29 cellular contexts compared by ENCODE assay signal in genomic region chr15:91950054-91950453, GRCh38.
DNase-seq lines count a peak whose midpoint lies in the region; ATAC-seq, FAIRE-seq and TF ChIP-seq lines count a peak whose summit lies in the region.
"Had no signal": no experiment of that assay in that cellular context is flagged by ENCODE, and none has a peak within 500 bp of the region (broad histone marks: within the 10 kb centered on the region; RNA-seq: fewer than 3 reads in every experiment).

No MANE protein-coding gene starts in this region.

- peak overlapping the region in 1 of 2 experiments; percentile 4; a peak in 1 of 5 replicates for H3K4me3 Mint-ChIP-seq in H9
- no peak overlapping the region for H3K4me3 Mint-ChIP-seq in activated CD4-positive, alpha-beta memory T cell treated with anti-CD3 and anti-CD28 coated beads for 36 hours
- H3K4me3 Mint-ChIP-seq: activated naive CD8-positive, alpha-beta T cell had no signal

- H4K20me1 ChIP-seq in H9 (ENCODE audit: control insufficient read depth, insufficient read depth, insufficient read length), result no peaks in the 10 kb centered on the region

- no peak for TF ChIP-seq CTCF in H9 (conservative IDR thresholded peaks at IDR 0.05)
- no peak for TF ChIP-seq CTCF in RWPE2 (IDR thresholded peaks at IDR 0.05; ENCODE audit: poor library complexity, severe bottlenecking)
- TF ChIP-seq CTCF in suprapubic skin (IDR thresholded peaks at IDR 0.05), result no peak
- no peak for TF ChIP-seq CTCF in right atrium auricular region (IDR thresholded peaks at IDR 0.05)

- no peak overlapping the region for H3K18ac ChIP-seq in H9 (ENCODE audit: insufficient read length, low read depth, low read length)

- no CpG with 5 or more reads among the region's 4 CpGs for WGBS in H9 (ENCODE audit: extremely low coverage, insufficient read length, low lambda C conversion rate)
- WGBS in esophagus, 2 donors, result 49 to 61% methylated on average over 2 to 4 of the region's 4 CpGs
- 59% methylated on average over 4 of the region's 4 CpGs for WGBS in suprapubic skin

- H3K4me3 ChIP-seq in RWPE2 (ENCODE audit: severe bottlenecking), result no peak overlapping the region
- no peak overlapping the region for H3K4me3 ChIP-seq in esophagus (ENCODE audit: low read depth in 1 of 2, low read length in 2 of 2)
- H3K4me3 ChIP-seq in suprapubic skin, result no peak overlapping the region
- H3K4me3 ChIP-seq in right atrium auricular region, result no peak overlapping the region
- H3K4me3 ChIP-seq: cardiac muscle cell, coronary artery, GM23248, smooth muscle cell, transverse colon had no signal

- CTCF ChIA-PET in activated CD4-positive, alpha-beta memory T cell treated with anti-CD3 and anti-CD28 coated beads for 36 hours (lab: Charles Lee), result interaction anchor here (1.2 kb wide), 1 partner anchor 101 kb away, joined by 3 read pairs; no protein-coding TSS in a partner anchor

- no peak overlapping the region for H4K8ac ChIP-seq in H9 (replicated peaks; ENCODE audit: insufficient read length, low read depth, low read length)

- no peaks in the 10 kb centered on the region; the same call in 1 of the 2 replicates for H3K79me2 ChIP-seq in H9 (ENCODE audit: insufficient read depth, low read length)

- H3K36me3 ChIP-seq in RWPE2 (ENCODE audit: low read depth), result no peaks in the 10 kb centered on the region
- no peaks in the 10 kb centered on the region for H3K36me3 ChIP-seq in esophagus (ENCODE audit: control insufficient read depth in 2 of 2, insufficient read depth in 2 of 2, low read length in 1 of 2)
- no peaks in the 10 kb centered on the region for H3K36me3 ChIP-seq in suprapubic skin
- H3K36me3 ChIP-seq in right atrium auricular region, result no peaks in the 10 kb centered on the region
- H3K36me3 ChIP-seq: cardiac muscle cell, transverse colon had no signal

- peaks cover 58 to 67% of the 10 kb centered on the region in 2 experiments for H3K4me1 Mint-ChIP-seq in H9
- H3K4me1 Mint-ChIP-seq in activated CD4-positive, alpha-beta memory T cell treated with anti-CD3 and anti-CD28 coated beads for 36 hours (ENCODE audit: low read depth), result peaks cover 69% of the 10 kb centered on the region

- no peak for FAIRE-seq in RCC 7860 (lab: Jason Lieb, UNC)
- FAIRE-seq: islet of Langerhans had no signal

- no peaks in the 10 kb centered on the region for H3K27me3 ChIP-seq in H9 (ENCODE audit: insufficient read depth, low read length)
- H3K27me3 ChIP-seq in RWPE2 (ENCODE audit: insufficient read depth, poor library complexity, severe bottlenecking), result no peaks in the 10 kb centered on the region
- no peaks in the 10 kb centered on the region for H3K27me3 ChIP-seq in esophagus (ENCODE audit: control insufficient read depth in 1 of 2, insufficient read depth in 2 of 2, low read length in 2 of 2)
- no peaks in the 10 kb centered on the region for H3K27me3 ChIP-seq in suprapubic skin
- no peaks in the 10 kb centered on the region for H3K27me3 ChIP-seq in right atrium auricular region
- H3K27me3 ChIP-seq: cardiac muscle cell, transverse colon had no signal

- H3K9ac ChIP-seq in H9 (ENCODE audit: extremely low read depth, insufficient read length, low read length), result no peak overlapping the region
- H3K9ac ChIP-seq: GM23248 had no signal

- no peak overlapping the region for H3K4ac ChIP-seq in H9 (ENCODE audit: low read depth, low read length)

- H3K27ac Mint-ChIP-seq in H9, result peak overlapping the region in 2 of 3 experiments; percentile 46 to 96; a peak in 4 of 7 replicates
- no peak overlapping the region for H3K27ac Mint-ChIP-seq in activated CD4-positive, alpha-beta memory T cell treated with anti-CD3 and anti-CD28 coated beads for 36 hours
- H3K27ac Mint-ChIP-seq: activated naive CD8-positive, alpha-beta T cell had no signal

- no peak for TF ChIP-seq POLR2A in suprapubic skin (IDR thresholded peaks at IDR 0.05)

- H3K27me3 Mint-ChIP-seq in H9 (ENCODE audit: low read depth), result no peaks in the 10 kb centered on the region
- H3K27me3 Mint-ChIP-seq in activated CD4-positive, alpha-beta memory T cell treated with anti-CD3 and anti-CD28 coated beads for 36 hours, result no peaks in the 10 kb centered on the region
- H3K27me3 Mint-ChIP-seq: activated naive CD8-positive, alpha-beta T cell; CD4-positive, alpha-beta memory T cell; effector memory CD8-positive, alpha-beta T cell had no signal

- H3K9me3 ChIP-seq in H9 (ENCODE audit: control insufficient read depth, low read depth, low read length) (no peaks in the 10 kb centered on the region), RWPE2 (ENCODE audit: severe bottlenecking) (no peaks in the 10 kb centered on the region), esophagus (ENCODE audit: control insufficient read depth in 2 of 2, insufficient read depth in 1 of 2, low read depth in 1 of 2, low read length in 1 of 2) (no peaks in the 10 kb centered on the region), suprapubic skin (no peaks in the 10 kb centered on the region), right atrium auricular region (no peaks in the 10 kb centered on the region)
- H3K9me3 ChIP-seq: transverse colon had no signal

- peaks cover 3% of the 10 kb centered on the region for H3K79me1 ChIP-seq in H9 (ENCODE audit: insufficient read depth, low read depth, low read length, poor library complexity, severe bottlenecking)

- intact Hi-C loops in activated CD4-positive, alpha-beta memory T cell treated with anti-CD3 and anti-CD28 coated beads for 36 hours (cut with micrococcal nuclease), result no loop called here

- H3K23ac ChIP-seq in H9 (ENCODE audit: insufficient read length, low read depth, low read length), result no peak overlapping the region

- H3K9me3 Mint-ChIP-seq in H9, result no peaks in the 10 kb centered on the region
- no peaks in the 10 kb centered on the region for H3K9me3 Mint-ChIP-seq in activated CD4-positive, alpha-beta memory T cell treated with anti-CD3 and anti-CD28 coated beads for 36 hours
- H3K9me3 Mint-ChIP-seq: effector memory CD8-positive, alpha-beta T cell; naive thymus-derived CD4-positive, alpha-beta T cell had no signal

- no peak for ATAC-seq in RWPE2 (ENCODE audit: low read depth)
- ATAC-seq: effector memory CD8-positive, alpha-beta T cell; left ventricle myocardium superior had no signal

- H3T11ph ChIP-seq in H9 (ENCODE audit: low read length), result no peak overlapping the region

- no peak overlapping the region for H2AFZ ChIP-seq in H9 (ENCODE audit: low read length)
- H2AFZ ChIP-seq: GM23248 had no signal

- no peak overlapping the region for H2AK5ac ChIP-seq in H9 (ENCODE audit: insufficient read length, low read length)

- no peak overlapping the region for H2BK120ac ChIP-seq in H9 (ENCODE audit: low read depth, low read length, poor library complexity, severe bottlenecking)

- H3K36me3 Mint-ChIP-seq in H9 (ENCODE audit: insufficient read depth in 1 of 3, low read depth in 3 of 3), result peaks cover 1 to 4% (median 3%) of the 10 kb centered on the region in 3 experiments; a peak in 3 of 7 replicates
- no peaks in the 10 kb centered on the region for H3K36me3 Mint-ChIP-seq in activated CD4-positive, alpha-beta memory T cell treated with anti-CD3 and anti-CD28 coated beads for 36 hours
- H3K36me3 Mint-ChIP-seq: CD4-positive, alpha-beta memory T cell had no signal

- H4K91ac ChIP-seq in H9 (ENCODE audit: insufficient read length, low read depth, low read length), result no peak overlapping the region

- POLR2A ChIA-PET in activated CD4-positive, alpha-beta memory T cell treated with anti-CD3 and anti-CD28 coated beads for 36 hours (lab: Charles Lee), result no interaction called here

- H2BK12ac ChIP-seq in H9 (ENCODE audit: insufficient read length, low read depth, low read length), result no peak overlapping the region

- no peak overlapping the region for H2BK20ac ChIP-seq in H9 (ENCODE audit: low read depth, low read length, poor library complexity, severe bottlenecking)

- H3K23me2 ChIP-seq in H9 (ENCODE audit: insufficient read length, low read depth, low read length, poor library complexity, severe bottlenecking), result no peaks in the 10 kb centered on the region

- H2BK15ac ChIP-seq in H9 (ENCODE audit: low read depth, low read length), result no peak overlapping the region

- DNase-seq in H9 (no peak), RWPE2 (ENCODE audit: low spot score) (no peak), suprapubic skin (ENCODE audit: low spot score in 2 of 2) (no peak), right atrium auricular region (ENCODE audit: low spot score) (no peak), RCC 7860 (ENCODE audit: low spot score) (no peak)
- no peak for DNase-seq in activated CD4-positive, alpha-beta memory T cell treated with anti-CD3 and anti-CD28 coated beads for 36 hours
- DNase-seq: activated CD4-positive, alpha-beta T cell treated with anti-CD3 and anti-CD28 coated beads, Interleukin-2, amount 50 U/mL, for 4 hours; anterior cingulate cortex; CD4-positive, alpha-beta memory T cell; effector memory CD8-positive, alpha-beta T cell; left ventricle myocardium superior; midbrain; naive thymus-derived CD4-positive, alpha-beta T cell; NCI-H1092; NCI-H187 treated with DMSO at 0.1 percent for 48 hours; NCI-H526; NK-92 treated with Interleukin-12 subunit alpha and Interleukin-12 subunit beta, amount 100 ng/mL, for 24 hours; occipital lobe; SIG-M5; stimulated activated CD4-positive, alpha-beta T cell treated with anti-CD3 and anti-CD28 coated beads, Interleukin-1b, Interleukin-23, amount 100 ng/mL, for 48 hours; T-helper 9 cell; transverse colon had no signal

- H3K14ac ChIP-seq in H9 (ENCODE audit: insufficient read depth, low read length), result no peak overlapping the region; the same call in 1 of the 2 replicates

- H2BK5ac ChIP-seq in H9 (ENCODE audit: insufficient read length, low read length), result no peak overlapping the region

- H3K4me1 ChIP-seq in H9 (ENCODE audit: insufficient read depth, low read length) (peaks cover 6% of the 10 kb centered on the region; the same call in 1 of the 2 replicates), RWPE2 (ENCODE audit: insufficient read depth, poor library complexity, severe bottlenecking) (peaks cover 66% of the 10 kb centered on the region), esophagus (ENCODE audit: control insufficient read depth in 2 of 2, insufficient read depth in 2 of 2, low read length in 1 of 2) (peaks cover 15 to 51% of the 10 kb centered on the region in 2 donors), suprapubic skin (peaks cover 87% of the 10 kb centered on the region), right atrium auricular region (peaks cover 0 to 59% of the 10 kb centered on the region in 2 donors)

- H3K4me2 ChIP-seq in H9 (ENCODE audit: insufficient read depth, insufficient read length, low read length), result no peak overlapping the region
- H3K4me2 ChIP-seq: smooth muscle cell had no signal

- H3K27ac ChIP-seq in H9 (ENCODE audit: insufficient read length, low read depth, low read length), result no peak overlapping the region
- peak overlapping the region; percentile 90 for H3K27ac ChIP-seq in RWPE2 (ENCODE audit: poor library complexity, severe bottlenecking)
- peak overlapping the region; percentile 92 to 97 for H3K27ac ChIP-seq in esophagus (ENCODE audit: low read depth in 2 of 2, low read length in 1 of 2)
- peak overlapping the region; percentile 74 for H3K27ac ChIP-seq in suprapubic skin
- H3K27ac ChIP-seq in right atrium auricular region, result no peak overlapping the region
- H3K27ac ChIP-seq: cardiac muscle cell, coronary artery, GM23248, transverse colon had no signal

- H4K5ac ChIP-seq in H9 (ENCODE audit: insufficient read length, low read depth, low read length), result no peak overlapping the region

- TF ChIP-seq EP300 in suprapubic skin (IDR thresholded peaks at IDR 0.05), result no peak

- H3K56ac ChIP-seq in H9 (ENCODE audit: insufficient read length, low read depth, low read length), result no peak overlapping the region

Comparison
In these comparisons a context has a peak if more than half of its experiments do, and no peak if none do; other contexts are left out.
1. H3K27ac ChIP-seq: peak in RWPE2 (single experiment), esophagus (2 of 2) and suprapubic skin (single experiment); none in H9 (single experiment) and right atrium auricular region (0 of 2).